Comparison of ENCODE assay signal across 20 cellular contexts in the genomic region with DNA sequence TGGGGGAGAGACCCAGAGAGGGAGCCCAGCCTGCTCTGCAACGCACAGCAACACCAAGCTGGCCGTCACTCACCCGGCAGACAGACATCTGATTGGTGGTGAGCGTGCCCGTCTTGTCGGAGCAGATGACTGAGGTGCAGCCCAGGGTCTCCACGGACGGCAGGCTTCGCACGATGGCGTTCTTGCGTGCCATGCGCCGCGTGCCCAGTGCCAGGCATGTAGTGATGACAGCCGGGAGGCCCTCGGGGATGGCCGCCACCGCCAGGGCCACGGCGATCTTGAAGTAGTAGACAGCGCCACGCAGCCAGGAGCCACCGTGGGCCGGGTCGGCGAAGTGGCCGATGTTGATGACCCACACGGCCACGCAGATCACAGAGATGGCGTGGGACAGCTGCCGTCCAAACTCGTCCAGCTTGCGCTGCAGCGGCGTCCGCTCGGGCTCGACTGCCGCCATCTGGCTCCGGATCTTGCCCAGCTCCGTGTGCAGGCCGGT. TPM values are rescaled to one million over a fixed set of nuclear protein-coding genes. Genes with fewer than 3 reads are reported as not detected.
"Had no signal": no experiment of that assay in that cellular context is flagged by ENCODE, and none has a peak within 500 bp of the region (broad histone marks: within the 10 kb centered on the region; RNA-seq: fewer than 3 reads in every experiment).

No MANE protein-coding gene starts in this region.

- H3K4me3 ChIP-seq: MG63 had no signal

- H3K9me3 ChIP-seq: MG63, SK-N-SH had no signal

- H3K4me2 ChIP-seq: SK-N-SH had no signal

- H3K36me3 ChIP-seq: MG63 had no signal

- H3K27me3 ChIP-seq: MG63 had no signal

- DNase-seq: Karpas-422, KG1, NCI-H1092, NCI-H1105 treated with DMSO at 0.1 percent for 48 hours, NCI-H1436, NCI-H187, NCI-H2029, NCI-H2081 treated with DMSO at 0.1 percent for 48 hours, NCI-H2171, NCI-H510A, NCI-H524 treated with DMSO at 0.1 percent for 48 hours, NCI-H69, NCI-H774, RPMI8226, SHP77, SK-N-SH had no signal

- H3K9ac ChIP-seq: SK-N-SH had no signal

- FAIRE-seq: RCC 7860 had no signal

RNA-seq across cellular contexts. Expression of gene ATP2A3, which starts 16.9 kb away (rescaled TPM):
- total RNA-seq: HT1080 had no signal

RNA-seq across cellular contexts. Expression of gene P2RX1, which starts 31.1 kb away (rescaled TPM):
- total RNA-seq: HT1080, SK-MEL-5 had no signal
- polyA plus RNA-seq: SK-N-SH had no signal
